ENCODE assay signal across 8 cellular contexts in the genomic region with DNA sequence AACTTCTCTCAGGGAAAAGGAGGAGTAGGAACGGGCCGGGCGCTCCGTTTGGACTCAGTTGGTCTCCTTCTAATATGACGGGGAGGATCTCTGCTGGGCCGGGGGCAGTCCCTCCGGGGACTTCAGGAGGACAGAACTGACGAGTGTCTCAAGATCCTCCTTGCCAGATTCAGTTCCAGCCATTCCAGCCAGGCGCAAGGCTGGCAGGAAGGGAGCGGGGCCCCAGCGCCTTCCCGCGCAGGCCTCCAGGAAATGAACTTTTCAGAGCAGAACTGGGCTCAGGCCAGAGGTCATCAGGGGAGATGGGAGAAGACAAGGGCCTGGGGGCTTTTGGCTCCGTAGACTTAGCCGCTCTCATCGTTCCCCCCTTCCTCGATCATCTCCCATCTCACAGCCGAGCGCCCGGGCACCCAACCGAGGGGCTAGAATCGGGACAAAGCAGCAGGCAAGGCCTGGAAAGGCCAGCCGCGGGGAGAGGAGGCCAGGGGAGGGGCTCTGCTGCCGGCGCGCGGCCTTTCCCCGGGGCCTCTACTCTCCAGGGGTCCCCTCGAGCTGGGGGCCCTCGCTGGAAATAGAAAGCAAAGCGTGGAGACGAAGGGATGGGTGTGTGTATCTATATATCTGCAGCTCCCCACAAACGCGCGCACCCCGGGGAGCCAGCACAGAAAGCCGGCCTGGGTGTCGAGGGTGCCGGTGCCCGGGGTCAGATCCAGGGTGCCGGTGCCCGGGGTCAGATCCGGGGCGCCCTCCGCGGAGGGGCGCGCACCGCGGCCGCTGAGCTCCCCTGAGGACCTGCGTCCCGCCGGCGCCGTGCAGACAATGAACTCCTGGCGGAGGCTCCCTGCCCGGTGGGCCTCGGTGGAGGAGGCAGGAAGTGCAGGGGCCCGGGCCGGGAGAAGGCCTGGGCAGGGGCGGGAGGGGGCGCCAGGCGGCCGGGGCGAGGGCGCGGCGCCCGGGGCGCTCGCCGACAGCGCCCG.
DNase-seq lines count a peak whose midpoint lies in the region; ATAC-seq, FAIRE-seq and TF ChIP-seq lines count a peak whose summit lies in the region.

No MANE protein-coding gene starts in this region.

- peak overlapping the region; percentile 58; the same call in 1 of the 2 replicates for H3K27ac ChIP-seq in C4-2B
- H3K27ac ChIP-seq in RWPE2 (ENCODE audit: poor library complexity, severe bottlenecking) = no peak overlapping the region
- H3K27ac ChIP-seq in neutrophil = no peak overlapping the region

- H3K27me3 ChIP-seq in RWPE2 (ENCODE audit: insufficient read depth, poor library complexity, severe bottlenecking) = peaks cover 76% of the 10 kb centered on the region
- peaks cover 100% of the 10 kb centered on the region for H3K27me3 ChIP-seq in neutrophil

- ATAC-seq in GM21528 (IDR thresholded peaks at IDR 0.05; ENCODE audit: low FRiP score, unreplicated experiment) (peak; percentile 26), RWPE2 (ENCODE audit: low read depth) (peak; percentile 1; the same call in 1 of the 3 replicates), HG03457 (IDR thresholded peaks at IDR 0.05; ENCODE audit: unreplicated experiment) (no peak), GM18858 (IDR thresholded peaks at IDR 0.05; ENCODE audit: unreplicated experiment) (no peak)

- H3K9me3 ChIP-seq in RWPE2 (ENCODE audit: severe bottlenecking) (no peaks in the 10 kb centered on the region), neutrophil (no peaks in the 10 kb centered on the region)

- TF ChIP-seq CTCF in C4-2B (conservative IDR thresholded peaks at IDR 0.05) (no peak), RWPE2 (IDR thresholded peaks at IDR 0.05; ENCODE audit: poor library complexity, severe bottlenecking) (peak; percentile 10), fibroblast of mammary gland (conservative IDR thresholded peaks at IDR 0.05; ENCODE audit: control insufficient read depth, insufficient read depth, low read depth, low read length) (no peak), neutrophil (IDR thresholded peaks at IDR 0.05) (no peak), D721Med (IDR thresholded peaks at IDR 0.05; ENCODE audit: insufficient read depth, missing control alignments) (no peak)

- DNase-seq in RWPE2 (ENCODE audit: low spot score) (no peak), fibroblast of mammary gland (ENCODE audit: low read depth) (no peak), D721Med (ENCODE audit: insufficient read length, low spot score) (no peak)

- no peaks in the 10 kb centered on the region for H3K4me1 ChIP-seq in RWPE2 (ENCODE audit: insufficient read depth, poor library complexity, severe bottlenecking)
- H3K4me1 ChIP-seq in neutrophil (ENCODE audit: control insufficient read depth in 1 of 2, insufficient read depth in 1 of 2, low read depth in 1 of 2, low read length in 1 of 2) = peaks cover 11 to 42% of the 10 kb centered on the region in 2 experiments

- H3K36me3 ChIP-seq in RWPE2 (ENCODE audit: low read depth) = no peaks in the 10 kb centered on the region
- no peaks in the 10 kb centered on the region for H3K36me3 ChIP-seq in neutrophil

- no peak for FAIRE-seq in D721Med (lab: Jason Lieb, UNC)

- H3K4me3 ChIP-seq in RWPE2 (ENCODE audit: severe bottlenecking) (peak overlapping the region; percentile 53), fibroblast of mammary gland (ENCODE audit: control insufficient read depth, low read depth, low read length) (peak overlapping the region; percentile 6), neutrophil (ENCODE audit: low read depth in 1 of 2, low read length in 1 of 2) (peak overlapping the region; percentile 39 to 69)

Comparison
In these comparisons a context has a peak if more than half of its experiments do, and no peak if none do; other contexts are left out.
1. ATAC-seq: peak in GM21528 (single experiment) and RWPE2 (single experiment); none in HG03457 (single experiment) and GM18858 (single experiment).
2. Peak in every context shown above with its lines, with median percentiles within 50 percentile points of each other: H3K4me3 ChIP-seq.